ENCODE assay signal across 22 cellular contexts in genomic region chr3:122810706-122811105, GRCh38.
"Had no signal": no experiment of that assay in that cellular context is flagged by ENCODE, and none has a peak within 500 bp of the region (broad histone marks: within the 10 kb centered on the region; RNA-seq: fewer than 3 reads in every experiment).

No MANE protein-coding gene starts in this region.

- ATAC-seq: effector memory CD8-positive, alpha-beta T cell; foreskin keratinocyte; heart right ventricle; left lobe of liver; naive thymus-derived CD8-positive, alpha-beta T cell; psoas muscle; right lobe of liver; stimulated activated memory B cell treated with anti-CD40 and anti-IgM and Interleukin-4, amounts not matched to agents 10 μg/mL and 1 μg/mL and 100 μg/mL, for 72 hours had no signal

- DNase-seq: effector memory CD8-positive, alpha-beta T cell; esophagus squamous epithelium; foreskin keratinocyte; heart right ventricle; hypothalamus; islet precursor cell; mammary epithelial cell; naive thymus-derived CD8-positive, alpha-beta T cell; psoas muscle; retina; right lobe of liver; spleen; stimulated activated CD4-positive, alpha-beta T cell treated with anti-CD3 and anti-CD28 coated beads, Interleukin-15, amount 100 ng/mL, for 24 hours; stimulated activated CD4-positive, alpha-beta T cell treated with anti-CD3 and anti-CD28 coated beads, Interleukin-1b, Interleukin-23, amount 100 ng/mL, for 48 hours; stimulated activated CD4-positive, alpha-beta T cell treated with anti-CD3 and anti-CD28 coated beads, Interleukin-4, amount 100 ng/mL, for 24 hours; tibial artery; upper lobe of left lung; uterus had no signal

- H3K4me3 ChIP-seq: esophagus squamous epithelium, heart right ventricle, psoas muscle, right lobe of liver, spleen, tibial artery, upper lobe of left lung, uterus had no signal

- H3K9me3 ChIP-seq: esophagus squamous epithelium, heart right ventricle, neutrophil, psoas muscle, right lobe of liver, spleen, tibial artery, upper lobe of left lung, uterus had no signal

- H3K4me1 ChIP-seq: esophagus squamous epithelium, foreskin keratinocyte, heart right ventricle, psoas muscle, right lobe of liver, tibial artery, uterus had no signal

- H3K36me3 ChIP-seq: right lobe of liver, uterus had no signal

- H3K27me3 ChIP-seq: esophagus squamous epithelium, foreskin keratinocyte, heart right ventricle, neutrophil, right lobe of liver, spleen, tibial artery, upper lobe of left lung, uterus had no signal

- H3K27ac ChIP-seq: epithelial cell of prostate, esophagus squamous epithelium, foreskin keratinocyte, heart right ventricle, psoas muscle, right lobe of liver, spleen, tibial artery, uterus had no signal
